ENCODE assay signal across 16 cellular contexts in genomic region chr16:27921134-27921533, GRCh38.
A peak's percentile ranks its signal among the peaks of the same experiment; 100 is the strongest.
DNase-seq lines count a peak whose midpoint lies in the region; ATAC-seq and TF ChIP-seq lines count a peak whose summit lies in the region.
"Had no signal": no experiment of that assay in that cellular context is flagged by ENCODE, and none has a peak within 500 bp of the region (broad histone marks: within the 10 kb centered on the region; RNA-seq: fewer than 3 reads in every experiment).

No MANE protein-coding gene starts in this region.

- peak; percentile 12 for DNase-seq in DMS 273 (lab: John Stamatoyannopoulos, UW; ENCODE audit: unreplicated experiment)
- no peak for DNase-seq in DMS 273 treated with DMSO at 0.1 percent for 48 hours (lab: John Stamatoyannopoulos, UW)
- peak; percentile 59 for DNase-seq in endodermal cell
- DNase-seq in spleen = peak; percentile 4
- DNase-seq in esophagus squamous epithelium (lab: John Stamatoyannopoulos, UW) = no peak
- no peak for DNase-seq in NCI-H146 treated with DMSO at 0.1 percent for 48 hours (lab: John Stamatoyannopoulos, UW; ENCODE audit: unreplicated experiment)
- DNase-seq: AML-193; CD4-positive, CD25-positive, alpha-beta regulatory T cell; GOT3; KBM-7 had no signal

- peaks cover 2% of the 10 kb centered on the region for H3K4me1 Mint-ChIP-seq in endodermal cell
- H3K4me1 Mint-ChIP-seq: CD4-positive, CD25-positive, alpha-beta regulatory T cell had no signal

- no peak overlapping the region for H3K27ac ChIP-seq in endodermal cell (ENCODE audit: low read depth, low read length)
- no peak overlapping the region for H3K27ac ChIP-seq in spleen
- H3K27ac ChIP-seq in esophagus squamous epithelium = no peak overlapping the region
- H3K27ac ChIP-seq: 22Rv1, BLaER1 had no signal

- TF ChIP-seq POLR2A in spleen (IDR thresholded peaks at IDR 0.05) (no peak), esophagus squamous epithelium (IDR thresholded peaks at IDR 0.05) (no peak)

- no peak overlapping the region for H3K4me3 Mint-ChIP-seq in endodermal cell
- H3K4me3 Mint-ChIP-seq: CD4-positive, CD25-positive, alpha-beta regulatory T cell had no signal

- 78 to 82% methylated on average over 1 to 4 of the region's 4 CpGs for WGBS in endodermal cell (ENCODE audit: insufficient coverage in 1 of 2, insufficient read length in 1 of 2), 2 experiments
- WGBS in spleen, 5 donors = 60 to 70% (median 61%) methylated on average over 4 of the region's 4 CpGs
- WGBS in esophagus squamous epithelium, 2 donors = 48 to 52% methylated on average over 4 of the region's 4 CpGs

- H3K4me1 ChIP-seq in endodermal cell (ENCODE audit: control insufficient read depth, insufficient read depth, low read length) = no peaks in the 10 kb centered on the region
- H3K4me1 ChIP-seq in spleen = no peaks in the 10 kb centered on the region
- H3K4me1 ChIP-seq in esophagus squamous epithelium = peaks cover 0 to 11% (median 0%) of the 10 kb centered on the region in 3 donors
- H3K4me1 ChIP-seq: BLaER1, HAP-1 had no signal

- no peak overlapping the region for H3K27ac Mint-ChIP-seq in endodermal cell
- H3K27ac Mint-ChIP-seq: CD4-positive, CD25-positive, alpha-beta regulatory T cell had no signal

- H3K27me3 ChIP-seq in endodermal cell (ENCODE audit: control insufficient read depth, insufficient read depth, low read length, poor library complexity, severe bottlenecking) (no peaks in the 10 kb centered on the region), spleen (replicated peaks in 1 of 7) (peaks cover 0 to 70% (median 4%) of the 10 kb centered on the region in 7 donors), esophagus squamous epithelium (peaks cover 0 to 43% (median 0%) of the 10 kb centered on the region in 4 donors)
- H3K27me3 ChIP-seq: BLaER1 had no signal

- TF ChIP-seq EP300 in Ishikawa (IDR thresholded peaks at IDR 0.05; ENCODE audit: borderline replicate concordance) = no peak

- H3K9me3 ChIP-seq in endodermal cell (ENCODE audit: control insufficient read depth, low read length) (no peaks in the 10 kb centered on the region), spleen (no peaks in the 10 kb centered on the region), esophagus squamous epithelium (no peaks in the 10 kb centered on the region)
- H3K9me3 ChIP-seq: BLaER1, HAP-1 had no signal

- H3K36me3 Mint-ChIP-seq in endodermal cell (ENCODE audit: low read depth) = no peaks in the 10 kb centered on the region
- H3K36me3 Mint-ChIP-seq: CD4-positive, CD25-positive, alpha-beta regulatory T cell had no signal

- no peak overlapping the region for H3K9ac ChIP-seq in endodermal cell (ENCODE audit: extremely low read depth, low read length, poor library complexity, severe bottlenecking)
- H3K9ac ChIP-seq: BLaER1 had no signal

- no peak for ATAC-seq in GM19035 (IDR thresholded peaks at IDR 0.05; ENCODE audit: unreplicated experiment)
- ATAC-seq: GM12878 had no signal

- H3K9me3 Mint-ChIP-seq in endodermal cell = no peaks in the 10 kb centered on the region

- H3K36me3 ChIP-seq in endodermal cell (ENCODE audit: control insufficient read depth, insufficient read depth, low read length) (no peaks in the 10 kb centered on the region), spleen (no peaks in the 10 kb centered on the region), esophagus squamous epithelium (no peaks in the 10 kb centered on the region)
- H3K36me3 ChIP-seq: BLaER1, HAP-1 had no signal

- no peak for TF ChIP-seq RAD21 in Ishikawa (IDR thresholded peaks at IDR 0.05; ENCODE audit: low read depth)

- intact Hi-C loops in spleen (cut with DNase I; ENCODE audit: low total_unique reads) (no loop called here), esophagus squamous epithelium (cut with DNase I) (no loop called here)

- no peak overlapping the region for H3K4me3 ChIP-seq in endodermal cell (ENCODE audit: low read length)
- H3K4me3 ChIP-seq in spleen = no peak overlapping the region
- no peak overlapping the region for H3K4me3 ChIP-seq in esophagus squamous epithelium
- H3K4me3 ChIP-seq: BLaER1, GM12878, HAP-1 had no signal

- H3K27me3 Mint-ChIP-seq in endodermal cell (ENCODE audit: insufficient read depth) = peaks cover 1% of the 10 kb centered on the region

- TF ChIP-seq CTCF in endodermal cell (conservative IDR thresholded peaks at IDR 0.05) (no peak), spleen (IDR thresholded peaks at IDR 0.05 in 8 of 11, conservative IDR thresholded peaks at IDR 0.05 in 3 of 11) (no peak), esophagus squamous epithelium (IDR thresholded peaks at IDR 0.05) (no peak)

TF ChIP-seq in Ishikawa, 13 proteins besides CTCF, POLR2A, EP300 and RAD21:
- no peak for TF ChIP-seq EGR1 (IDR thresholded peaks at IDR 0.05)
- TF ChIP-seq, protein P1, sequence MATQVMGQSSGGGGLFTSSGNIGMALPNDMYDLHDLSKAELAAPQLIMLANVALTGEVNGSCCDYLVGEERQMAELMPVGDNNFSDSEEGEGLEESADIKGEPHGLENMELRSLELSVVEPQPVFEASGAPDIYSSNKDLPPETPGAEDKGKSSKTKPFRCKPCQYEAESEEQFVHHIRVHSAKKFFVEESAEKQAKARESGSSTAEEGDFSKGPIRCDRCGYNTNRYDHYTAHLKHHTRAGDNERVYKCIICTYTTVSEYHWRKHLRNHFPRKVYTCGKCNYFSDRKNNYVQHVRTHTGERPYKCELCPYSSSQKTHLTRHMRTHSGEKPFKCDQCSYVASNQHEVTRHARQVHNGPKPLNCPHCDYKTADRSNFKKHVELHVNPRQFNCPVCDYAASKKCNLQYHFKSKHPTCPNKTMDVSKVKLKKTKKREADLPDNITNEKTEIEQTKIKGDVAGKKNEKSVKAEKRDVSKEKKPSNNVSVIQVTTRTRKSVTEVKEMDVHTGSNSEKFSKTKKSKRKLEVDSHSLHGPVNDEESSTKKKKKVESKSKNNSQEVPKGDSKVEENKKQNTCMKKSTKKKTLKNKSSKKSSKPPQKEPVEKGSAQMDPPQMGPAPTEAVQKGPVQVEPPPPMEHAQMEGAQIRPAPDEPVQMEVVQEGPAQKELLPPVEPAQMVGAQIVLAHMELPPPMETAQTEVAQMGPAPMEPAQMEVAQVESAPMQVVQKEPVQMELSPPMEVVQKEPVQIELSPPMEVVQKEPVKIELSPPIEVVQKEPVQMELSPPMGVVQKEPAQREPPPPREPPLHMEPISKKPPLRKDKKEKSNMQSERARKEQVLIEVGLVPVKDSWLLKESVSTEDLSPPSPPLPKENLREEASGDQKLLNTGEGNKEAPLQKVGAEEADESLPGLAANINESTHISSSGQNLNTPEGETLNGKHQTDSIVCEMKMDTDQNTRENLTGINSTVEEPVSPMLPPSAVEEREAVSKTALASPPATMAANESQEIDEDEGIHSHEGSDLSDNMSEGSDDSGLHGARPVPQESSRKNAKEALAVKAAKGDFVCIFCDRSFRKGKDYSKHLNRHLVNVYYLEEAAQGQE (IDR thresholded peaks at IDR 0.05; ENCODE audit: low read depth) = peak; percentile 79

Comparison
In these comparisons a context has a peak if more than half of its experiments do, and no peak if none do; other contexts are left out.
1. DNase-seq: peak in DMS 273 (single experiment), endodermal cell (single experiment) and spleen (single experiment); none in DMS 273 treated with DMSO at 0.1 percent for 48 hours (single experiment), esophagus squamous epithelium (single experiment) and NCI-H146 treated with DMSO at 0.1 percent for 48 hours (single experiment).